9 cellular contexts compared by ENCODE assay signal in the genomic region with DNA sequence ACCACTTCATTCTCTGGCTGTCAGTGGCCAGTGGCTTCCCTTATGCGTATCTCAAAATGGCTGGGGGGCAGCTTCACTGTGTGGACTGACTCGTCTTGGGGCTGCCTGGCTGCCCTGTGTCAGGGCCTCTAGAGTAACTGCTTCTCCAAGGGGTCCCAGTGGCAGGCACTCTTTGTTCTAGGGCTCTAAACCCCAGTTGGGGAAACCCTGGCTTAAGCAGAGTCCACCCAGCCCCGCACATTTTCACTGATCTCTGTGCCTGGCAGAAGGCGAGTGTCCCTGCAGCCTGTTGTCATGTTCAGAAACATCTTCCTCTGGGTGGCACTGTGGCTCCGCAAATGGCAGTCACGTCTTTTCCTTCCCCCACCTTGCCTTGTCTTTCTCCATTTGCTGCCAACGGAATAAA. TPM values are rescaled to one million over a fixed set of nuclear protein-coding genes. Genes with fewer than 3 reads are reported as not detected.
A peak's percentile ranks its signal among the peaks of the same experiment; 100 is the strongest.
DNase-seq lines count a peak whose midpoint lies in the region; ATAC-seq and TF ChIP-seq lines count a peak whose summit lies in the region.
"Had no signal": no experiment of that assay in that cellular context is flagged by ENCODE, and none has a peak within 500 bp of the region (broad histone marks: within the 10 kb centered on the region; RNA-seq: fewer than 3 reads in every experiment).

No MANE protein-coding gene starts in this region.

- no peaks in the 10 kb centered on the region for H3K36me3 Mint-ChIP-seq in activated CD4-positive, alpha-beta memory T cell treated with anti-CD3 and anti-CD28 coated beads, Interleukin-2, amount 10 ng/mL, durations not matched to agents 7 days and 5 days (ENCODE audit: low read depth)
- H3K36me3 Mint-ChIP-seq in endothelial cell (ENCODE audit: low read depth, unreplicated experiment), result peaks cover 42% of the 10 kb centered on the region

- H3K4me1 ChIP-seq in psoas muscle, result no peaks in the 10 kb centered on the region
- H3K4me1 ChIP-seq: colonic mucosa had no signal

- no peaks in the 10 kb centered on the region for H3K9me3 ChIP-seq in psoas muscle
- H3K9me3 ChIP-seq: colonic mucosa had no signal

- WGBS in psoas muscle, 3 donors, result 22 to 97% (median 35%) methylated on average over 6 to 7 of the region's 7 CpGs

- intact Hi-C loops in psoas muscle (cut with DNase I), result no loop called here

- no peaks in the 10 kb centered on the region for H3K27me3 ChIP-seq in psoas muscle (ENCODE audit: insufficient read depth in 3 of 3, low read length in 2 of 3)
- H3K27me3 ChIP-seq: colonic mucosa had no signal

- no peak overlapping the region for H3K4me3 Mint-ChIP-seq in activated CD4-positive, alpha-beta memory T cell treated with anti-CD3 and anti-CD28 coated beads, Interleukin-2, amount 10 ng/mL, durations not matched to agents 7 days and 5 days
- H3K4me3 Mint-ChIP-seq in endothelial cell (ENCODE audit: unreplicated experiment), result no peak overlapping the region

- no peak overlapping the region for H3K27ac Mint-ChIP-seq in activated CD4-positive, alpha-beta memory T cell treated with anti-CD3 and anti-CD28 coated beads, Interleukin-2, amount 10 ng/mL, durations not matched to agents 7 days and 5 days
- H3K27ac Mint-ChIP-seq in endothelial cell (ENCODE audit: unreplicated experiment), result no peak overlapping the region

- peak overlapping the region; percentile 23 for H3K27ac ChIP-seq in psoas muscle
- H3K27ac ChIP-seq: colonic mucosa had no signal

- no peaks in the 10 kb centered on the region for H3K36me3 ChIP-seq in psoas muscle (ENCODE audit: insufficient read depth in 1 of 2, low read depth in 1 of 2)
- H3K36me3 ChIP-seq: colonic mucosa had no signal

- CTCF ChIA-PET in activated CD4-positive, alpha-beta memory T cell treated with anti-CD3 and anti-CD28 coated beads, Interleukin-2, amount 10 ng/mL, durations not matched to agents 7 days and 5 days (lab: Charles Lee), result interaction anchor here (0.6 to 2.2 kb wide), 3 partner anchors 24 to 193 kb away, joined by 3 to 13 read pairs (median 5); no protein-coding TSS in a partner anchor

- ATAC-seq in GM18907 (IDR thresholded peaks at IDR 0.05; ENCODE audit: unreplicated experiment) (peak; percentile 67), psoas muscle (peak; percentile 47 to 85 (median 71))

- H3K27me3 Mint-ChIP-seq in activated CD4-positive, alpha-beta memory T cell treated with anti-CD3 and anti-CD28 coated beads, Interleukin-2, amount 10 ng/mL, durations not matched to agents 7 days and 5 days, result no peaks in the 10 kb centered on the region
- H3K27me3 Mint-ChIP-seq in endothelial cell (ENCODE audit: unreplicated experiment), result peaks cover 13% of the 10 kb centered on the region

- H3K4me3 ChIP-seq in psoas muscle, result peak overlapping the region; percentile 45
- H3K4me3 ChIP-seq: colonic mucosa had no signal

- POLR2A ChIA-PET in activated CD4-positive, alpha-beta memory T cell treated with anti-CD3 and anti-CD28 coated beads, Interleukin-2, amount 10 ng/mL, durations not matched to agents 7 days and 5 days (lab: Charles Lee), result no interaction called here

- H3K9me3 Mint-ChIP-seq in activated CD4-positive, alpha-beta memory T cell treated with anti-CD3 and anti-CD28 coated beads, Interleukin-2, amount 10 ng/mL, durations not matched to agents 7 days and 5 days, result no peaks in the 10 kb centered on the region
- H3K9me3 Mint-ChIP-seq in endothelial cell (ENCODE audit: unreplicated experiment), result no peaks in the 10 kb centered on the region

- peaks cover 7% of the 10 kb centered on the region for H3K4me1 Mint-ChIP-seq in activated CD4-positive, alpha-beta memory T cell treated with anti-CD3 and anti-CD28 coated beads, Interleukin-2, amount 10 ng/mL, durations not matched to agents 7 days and 5 days
- peaks cover 28% of the 10 kb centered on the region for H3K4me1 Mint-ChIP-seq in endothelial cell (ENCODE audit: unreplicated experiment)

- DNase-seq in LHCN-M2 (ENCODE audit: low read depth), result peak; percentile 17
- DNase-seq in cerebellar cortex (ENCODE audit: low spot score), result peak; percentile 77
- DNase-seq in psoas muscle, result peak; percentile 79 to 86
- no peak for DNase-seq in activated CD4-positive, alpha-beta memory T cell treated with anti-CD3 and anti-CD28 coated beads, Interleukin-2, amount 10 ng/mL, durations not matched to agents 7 days and 5 days
- no peak for DNase-seq in endothelial cell (ENCODE audit: low spot score)
- no peak for DNase-seq in CD1c-positive myeloid dendritic cell (ENCODE audit: extremely low spot score)
- DNase-seq in NCI-H524 treated with DMSO at 0.1 percent for 48 hours (lab: John Stamatoyannopoulos, UW), result no peak
- DNase-seq: colonic mucosa had no signal

- no peak for TF ChIP-seq CTCF in psoas muscle (IDR thresholded peaks at IDR 0.05)
- no peak for TF ChIP-seq CTCF in endothelial cell (IDR thresholded peaks at IDR 0.05; ENCODE audit: unreplicated experiment)

RNA-seq across cellular contexts. Expression of a gene that starts 59.7 kb away (rescaled TPM):
- total RNA-seq in LHCN-M2 (2014; rRNA removed) (6.7 and 12.3 TPM in 2 replicates), psoas muscle (10 to 100 TPM in 2 of 4 donors, 1 to 10 TPM in 2; 5.3 to 15.6 (median 8.5) TPM), endothelial cell (ENCODE audit: unreplicated experiment) (90.1 TPM)
- polyA plus RNA-seq in LHCN-M2 (2012), result 60.3 TPM
- polyA plus RNA-seq in psoas muscle, result 1 to 10 TPM; 5.2 to 7.7 (median 6.5) TPM
- 10 to 100 TPM; 29.2 to 32.7 TPM for total RNA-seq in activated CD4-positive, alpha-beta memory T cell treated with anti-CD3 and anti-CD28 coated beads, Interleukin-2, amount 10 ng/mL, durations not matched to agents 7 days and 5 days

Comparison
In these comparisons a context has a peak if more than half of its experiments do, and no peak if none do; other contexts are left out.
1. DNase-seq: peak in LHCN-M2 (single experiment), cerebellar cortex (single experiment) and psoas muscle (2 of 2); none in activated CD4-positive, alpha-beta memory T cell treated with anti-CD3 and anti-CD28 coated beads, Interleukin-2, amount 10 ng/mL, durations not matched to agents 7 days and 5 days (single experiment), endothelial cell (single experiment), CD1c-positive myeloid dendritic cell (single experiment) and NCI-H524 treated with DMSO at 0.1 percent for 48 hours (single experiment).